1 cellular context compared by ENCODE assay signal in genomic region chr22:19271856-19272535, GRCh38.
TF ChIP-seq lines count a peak whose summit lies in the region.

No MANE protein-coding gene starts in this region.

TF ChIP-seq in HepG2, 621 proteins besides CTCF, POLR2A, EP300 and RAD21 (continued from another document):
- TF ChIP-seq, protein P1, sequence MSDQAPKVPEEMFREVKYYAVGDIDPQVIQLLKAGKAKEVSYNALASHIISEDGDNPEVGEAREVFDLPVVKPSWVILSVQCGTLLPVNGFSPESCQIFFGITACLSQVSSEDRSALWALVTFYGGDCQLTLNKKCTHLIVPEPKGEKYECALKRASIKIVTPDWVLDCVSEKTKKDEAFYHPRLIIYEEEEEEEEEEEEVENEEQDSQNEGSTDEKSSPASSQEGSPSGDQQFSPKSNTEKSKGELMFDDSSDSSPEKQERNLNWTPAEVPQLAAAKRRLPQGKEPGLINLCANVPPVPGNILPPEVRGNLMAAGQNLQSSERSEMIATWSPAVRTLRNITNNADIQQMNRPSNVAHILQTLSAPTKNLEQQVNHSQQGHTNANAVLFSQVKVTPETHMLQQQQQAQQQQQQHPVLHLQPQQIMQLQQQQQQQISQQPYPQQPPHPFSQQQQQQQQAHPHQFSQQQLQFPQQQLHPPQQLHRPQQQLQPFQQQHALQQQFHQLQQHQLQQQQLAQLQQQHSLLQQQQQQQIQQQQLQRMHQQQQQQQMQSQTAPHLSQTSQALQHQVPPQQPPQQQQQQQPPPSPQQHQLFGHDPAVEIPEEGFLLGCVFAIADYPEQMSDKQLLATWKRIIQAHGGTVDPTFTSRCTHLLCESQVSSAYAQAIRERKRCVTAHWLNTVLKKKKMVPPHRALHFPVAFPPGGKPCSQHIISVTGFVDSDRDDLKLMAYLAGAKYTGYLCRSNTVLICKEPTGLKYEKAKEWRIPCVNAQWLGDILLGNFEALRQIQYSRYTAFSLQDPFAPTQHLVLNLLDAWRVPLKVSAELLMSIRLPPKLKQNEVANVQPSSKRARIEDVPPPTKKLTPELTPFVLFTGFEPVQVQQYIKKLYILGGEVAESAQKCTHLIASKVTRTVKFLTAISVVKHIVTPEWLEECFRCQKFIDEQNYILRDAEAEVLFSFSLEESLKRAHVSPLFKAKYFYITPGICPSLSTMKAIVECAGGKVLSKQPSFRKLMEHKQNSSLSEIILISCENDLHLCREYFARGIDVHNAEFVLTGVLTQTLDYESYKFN (CRISPR knock-in tag; conservative IDR thresholded peaks at IDR 0.05): peak; percentile 80
- TF ChIP-seq YEATS2 (CRISPR knock-in tag; IDR thresholded peaks at IDR 0.05; ENCODE audit: borderline replicate concordance) (peak; percentile 34; the same call in 1 of the 2 replicates), ZNF644 (CRISPR knock-in tag; IDR thresholded peaks at IDR 0.05; ENCODE audit: low read depth) (0 out of 2 replicates have a peak, but pooled peaks have one; percentile 21), RCOR2 (CRISPR knock-in tag; IDR thresholded peaks at IDR 0.05) (peak; percentile 52; the same call in 1 of the 2 replicates), FOXA3 (CRISPR knock-in tag; IDR thresholded peaks at IDR 0.05) (0 out of 2 replicates have a peak, but pooled peaks have one; percentile 16), SOX6 (IDR thresholded peaks at IDR 0.05) (no peak), SOX6 (CRISPR knock-in tag; IDR thresholded peaks at IDR 0.05) (peak; percentile 54), KLF15 (CRISPR knock-in tag; IDR thresholded peaks at IDR 0.05; ENCODE audit: borderline replicate concordance) (no peak), RELA (CRISPR knock-in tag; IDR thresholded peaks at IDR 0.05) (no peak), SALL1 (CRISPR knock-in tag; IDR thresholded peaks at IDR 0.05) (no peak)
- TF ChIP-seq, protein P2, sequence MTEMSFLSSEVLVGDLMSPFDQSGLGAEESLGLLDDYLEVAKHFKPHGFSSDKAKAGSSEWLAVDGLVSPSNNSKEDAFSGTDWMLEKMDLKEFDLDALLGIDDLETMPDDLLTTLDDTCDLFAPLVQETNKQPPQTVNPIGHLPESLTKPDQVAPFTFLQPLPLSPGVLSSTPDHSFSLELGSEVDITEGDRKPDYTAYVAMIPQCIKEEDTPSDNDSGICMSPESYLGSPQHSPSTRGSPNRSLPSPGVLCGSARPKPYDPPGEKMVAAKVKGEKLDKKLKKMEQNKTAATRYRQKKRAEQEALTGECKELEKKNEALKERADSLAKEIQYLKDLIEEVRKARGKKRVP (CRISPR knock-in tag; IDR thresholded peaks at IDR 0.05): no peak
- TF ChIP-seq, protein P3, sequence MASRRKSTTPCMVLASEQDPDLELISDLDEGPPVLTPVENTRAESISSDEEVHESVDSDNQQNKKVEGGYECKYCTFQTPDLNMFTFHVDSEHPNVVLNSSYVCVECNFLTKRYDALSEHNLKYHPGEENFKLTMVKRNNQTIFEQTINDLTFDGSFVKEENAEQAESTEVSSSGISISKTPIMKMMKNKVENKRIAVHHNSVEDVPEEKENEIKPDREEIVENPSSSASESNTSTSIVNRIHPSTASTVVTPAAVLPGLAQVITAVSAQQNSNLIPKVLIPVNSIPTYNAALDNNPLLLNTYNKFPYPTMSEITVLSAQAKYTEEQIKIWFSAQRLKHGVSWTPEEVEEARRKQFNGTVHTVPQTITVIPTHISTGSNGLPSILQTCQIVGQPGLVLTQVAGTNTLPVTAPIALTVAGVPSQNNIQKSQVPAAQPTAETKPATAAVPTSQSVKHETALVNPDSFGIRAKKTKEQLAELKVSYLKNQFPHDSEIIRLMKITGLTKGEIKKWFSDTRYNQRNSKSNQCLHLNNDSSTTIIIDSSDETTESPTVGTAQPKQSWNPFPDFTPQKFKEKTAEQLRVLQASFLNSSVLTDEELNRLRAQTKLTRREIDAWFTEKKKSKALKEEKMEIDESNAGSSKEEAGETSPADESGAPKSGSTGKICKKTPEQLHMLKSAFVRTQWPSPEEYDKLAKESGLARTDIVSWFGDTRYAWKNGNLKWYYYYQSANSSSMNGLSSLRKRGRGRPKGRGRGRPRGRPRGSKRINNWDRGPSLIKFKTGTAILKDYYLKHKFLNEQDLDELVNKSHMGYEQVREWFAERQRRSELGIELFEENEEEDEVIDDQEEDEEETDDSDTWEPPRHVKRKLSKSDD (CRISPR knock-in tag; IDR thresholded peaks at IDR 0.05; ENCODE audit: low read depth): peak; percentile 76; the same call in 1 of the 2 replicates
- TF ChIP-seq, protein P4, sequence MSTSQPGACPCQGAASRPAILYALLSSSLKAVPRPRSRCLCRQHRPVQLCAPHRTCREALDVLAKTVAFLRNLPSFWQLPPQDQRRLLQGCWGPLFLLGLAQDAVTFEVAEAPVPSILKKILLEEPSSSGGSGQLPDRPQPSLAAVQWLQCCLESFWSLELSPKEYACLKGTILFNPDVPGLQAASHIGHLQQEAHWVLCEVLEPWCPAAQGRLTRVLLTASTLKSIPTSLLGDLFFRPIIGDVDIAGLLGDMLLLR (CRISPR knock-in tag; IDR thresholded peaks at IDR 0.05): no peak
